Comparison of ENCODE assay signal across 2 cellular contexts in the genomic region with DNA sequence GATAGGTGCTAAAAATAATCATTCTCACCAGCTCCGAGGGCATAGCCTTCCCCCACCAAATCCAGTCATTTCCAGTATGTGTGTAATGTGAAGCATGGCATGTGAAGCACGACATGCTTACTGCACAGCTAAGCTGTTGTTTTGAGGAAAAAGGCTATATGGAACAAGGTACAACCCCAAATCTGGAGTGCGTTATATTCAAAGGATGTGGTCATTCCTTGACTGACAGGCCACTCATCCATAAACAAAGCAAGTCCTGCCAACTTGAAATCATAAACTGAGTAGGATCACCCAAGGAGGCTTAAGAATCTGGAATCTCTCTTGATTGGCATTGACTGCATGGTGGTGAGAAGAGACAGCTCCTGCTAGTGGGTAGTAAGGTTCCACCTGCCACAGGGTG.
TF ChIP-seq lines count a peak whose summit lies in the region.

No MANE protein-coding gene starts in this region.

TF ChIP-seq in SK-N-SH, 30 proteins besides CTCF, POLR2A, EP300 and RAD21 (continued from another document):
- TF ChIP-seq, protein P1, sequence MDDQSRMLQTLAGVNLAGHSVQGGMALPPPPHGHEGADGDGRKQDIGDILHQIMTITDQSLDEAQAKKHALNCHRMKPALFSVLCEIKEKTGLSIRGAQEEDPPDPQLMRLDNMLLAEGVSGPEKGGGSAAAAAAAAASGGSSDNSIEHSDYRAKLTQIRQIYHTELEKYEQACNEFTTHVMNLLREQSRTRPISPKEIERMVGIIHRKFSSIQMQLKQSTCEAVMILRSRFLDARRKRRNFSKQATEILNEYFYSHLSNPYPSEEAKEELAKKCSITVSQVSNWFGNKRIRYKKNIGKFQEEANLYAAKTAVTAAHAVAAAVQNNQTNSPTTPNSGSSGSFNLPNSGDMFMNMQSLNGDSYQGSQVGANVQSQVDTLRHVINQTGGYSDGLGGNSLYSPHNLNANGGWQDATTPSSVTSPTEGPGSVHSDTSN (IDR thresholded peaks at IDR 0.05) = peak; percentile 39

TF ChIP-seq in SK-N-SH treated with all-trans-retinoic acid at 6 μM for 48 hours, 23 proteins besides CTCF, POLR2A, EP300 and RAD21 (continued from another document):
- TF ChIP-seq, protein P2, sequence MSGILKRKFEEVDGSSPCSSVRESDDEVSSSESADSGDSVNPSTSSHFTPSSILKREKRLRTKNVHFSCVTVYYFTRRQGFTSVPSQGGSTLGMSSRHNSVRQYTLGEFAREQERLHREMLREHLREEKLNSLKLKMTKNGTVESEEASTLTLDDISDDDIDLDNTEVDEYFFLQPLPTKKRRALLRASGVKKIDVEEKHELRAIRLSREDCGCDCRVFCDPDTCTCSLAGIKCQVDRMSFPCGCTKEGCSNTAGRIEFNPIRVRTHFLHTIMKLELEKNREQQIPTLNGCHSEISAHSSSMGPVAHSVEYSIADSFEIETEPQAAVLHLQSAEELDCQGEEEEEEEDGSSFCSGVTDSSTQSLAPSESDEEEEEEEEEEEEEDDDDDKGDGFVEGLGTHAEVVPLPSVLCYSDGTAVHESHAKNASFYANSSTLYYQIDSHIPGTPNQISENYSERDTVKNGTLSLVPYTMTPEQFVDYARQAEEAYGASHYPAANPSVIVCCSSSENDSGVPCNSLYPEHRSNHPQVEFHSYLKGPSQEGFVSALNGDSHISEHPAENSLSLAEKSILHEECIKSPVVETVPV (CRISPR knock-in tag; IDR thresholded peaks at IDR 0.05) = no peak
- no peak for TF ChIP-seq SNAI2 (CRISPR knock-in tag; IDR thresholded peaks at IDR 0.05)
- TF ChIP-seq ZNF565 (CRISPR knock-in tag; conservative IDR thresholded peaks at IDR 0.05; ENCODE audit: low read depth) = no peak
- TF ChIP-seq ZFP3 (CRISPR knock-in tag; IDR thresholded peaks at IDR 0.05) = no peak
- TF ChIP-seq CSDC2 (CRISPR knock-in tag; IDR thresholded peaks at IDR 0.05) = no peak
- TF ChIP-seq ZNF8 (CRISPR knock-in tag; IDR thresholded peaks at IDR 0.05) = no peak
- TF ChIP-seq TOX (CRISPR knock-in tag; IDR thresholded peaks at IDR 0.05; ENCODE audit: borderline replicate concordance) = no peak
- no peak for TF ChIP-seq ZC3H10 (CRISPR knock-in tag; IDR thresholded peaks at IDR 0.05)
- TF ChIP-seq, protein P3, sequence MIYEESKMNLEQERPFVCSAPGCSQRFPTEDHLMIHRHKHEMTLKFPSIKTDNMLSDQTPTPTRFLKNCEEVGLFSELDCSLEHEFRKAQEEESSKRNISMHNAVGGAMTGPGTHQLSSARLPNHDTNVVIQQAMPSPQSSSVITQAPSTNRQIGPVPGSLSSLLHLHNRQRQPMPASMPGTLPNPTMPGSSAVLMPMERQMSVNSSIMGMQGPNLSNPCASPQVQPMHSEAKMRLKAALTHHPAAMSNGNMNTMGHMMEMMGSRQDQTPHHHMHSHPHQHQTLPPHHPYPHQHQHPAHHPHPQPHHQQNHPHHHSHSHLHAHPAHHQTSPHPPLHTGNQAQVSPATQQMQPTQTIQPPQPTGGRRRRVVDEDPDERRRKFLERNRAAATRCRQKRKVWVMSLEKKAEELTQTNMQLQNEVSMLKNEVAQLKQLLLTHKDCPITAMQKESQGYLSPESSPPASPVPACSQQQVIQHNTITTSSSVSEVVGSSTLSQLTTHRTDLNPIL (CRISPR knock-in tag; IDR thresholded peaks at IDR 0.05; ENCODE audit: low read depth) = no peak
- no peak for TF ChIP-seq ZNF70 (CRISPR knock-in tag; IDR thresholded peaks at IDR 0.05)
